In genomic region chr7:23680417-23681405, GRCh38 we compare ENCODE assay signal across 8 cellular contexts. TPM values are rescaled to one million over a fixed set of nuclear protein-coding genes. Genes with fewer than 3 reads are reported as not detected.
DNase-seq lines count a peak whose midpoint lies in the region; ATAC-seq, FAIRE-seq and TF ChIP-seq lines count a peak whose summit lies in the region.

No MANE protein-coding gene starts in this region.

- no peaks in the 10 kb centered on the region for H3K79me2 ChIP-seq in astrocyte (ENCODE audit: insufficient read depth, low read length)

- intact Hi-C loops in psoas muscle (cut with DNase I), result loop anchor here in 1 of 2 donors (5.0 kb wide), 1 partner anchor 83 kb away; the partner anchor contains the start of gene CCDC126

- peak overlapping the region; percentile 93 for H3K4me2 ChIP-seq in astrocyte (ENCODE audit: low read length)

- H3K9me3 Mint-ChIP-seq in astrocyte (ENCODE audit: unreplicated experiment), result no peaks in the 10 kb centered on the region

- H3K36me3 ChIP-seq in SJCRH30 (no peaks in the 10 kb centered on the region), astrocyte (ENCODE audit: insufficient read depth, low read length) (no peaks in the 10 kb centered on the region), psoas muscle (ENCODE audit: insufficient read depth in 1 of 2, low read depth in 1 of 2) (no peaks in the 10 kb centered on the region), HAP-1 (replicated peaks) (no peaks in the 10 kb centered on the region)

- no peaks in the 10 kb centered on the region for H3K4me1 ChIP-seq in SJCRH30
- no peaks in the 10 kb centered on the region for H3K4me1 ChIP-seq in astrocyte (ENCODE audit: insufficient read depth, low read length)
- H3K4me1 ChIP-seq in psoas muscle, result peaks cover 9% of the 10 kb centered on the region
- no peaks in the 10 kb centered on the region for H3K4me1 ChIP-seq in HAP-1

- peak overlapping the region; percentile 87 for H2AFZ ChIP-seq in astrocyte (ENCODE audit: low read depth, low read length)

- no peaks in the 10 kb centered on the region for H4K20me1 ChIP-seq in astrocyte (ENCODE audit: insufficient read depth, low read length)

- H3K4me3 Mint-ChIP-seq in astrocyte (ENCODE audit: unreplicated experiment), result peak overlapping the region; percentile 85

- H3K27ac Mint-ChIP-seq in astrocyte (ENCODE audit: unreplicated experiment), result no peak overlapping the region

- peaks cover 3% of the 10 kb centered on the region for H3K4me1 Mint-ChIP-seq in astrocyte (ENCODE audit: low read depth, unreplicated experiment)

- H3K27ac ChIP-seq in SJCRH30, result no peak overlapping the region
- no peak overlapping the region for H3K27ac ChIP-seq in astrocyte (ENCODE audit: low read depth, low read length)
- H3K27ac ChIP-seq in psoas muscle, result peak overlapping the region; percentile 81

- H3K27me3 ChIP-seq in SJCRH30, result no peaks in the 10 kb centered on the region
- H3K27me3 ChIP-seq in astrocyte (ENCODE audit: insufficient read depth, low read length), result no peaks in the 10 kb centered on the region
- no peaks in the 10 kb centered on the region for H3K27me3 ChIP-seq in psoas muscle (ENCODE audit: insufficient read depth in 3 of 3, low read length in 2 of 3)
- H3K27me3 ChIP-seq in HAP-1 (ENCODE audit: low read depth), result no peaks in the 10 kb centered on the region

- peaks cover 2% of the 10 kb centered on the region for H3K27me3 Mint-ChIP-seq in astrocyte (ENCODE audit: low read depth, unreplicated experiment)

- in situ Hi-C loops in HAP-1 (cut with MboI; ENCODE audit: low sequenced_read_pairs), result no loop called here

- peak overlapping the region; percentile 56 for H3K4me3 ChIP-seq in SJCRH30
- peak overlapping the region; percentile 69 for H3K4me3 ChIP-seq in astrocyte (ENCODE audit: insufficient read depth, low read depth, low read length)
- H3K4me3 ChIP-seq in psoas muscle, result peak overlapping the region; percentile 94
- no peak overlapping the region for H3K4me3 ChIP-seq in HAP-1

- H3K9me3 ChIP-seq in SJCRH30 (replicated peaks) (no peaks in the 10 kb centered on the region), astrocyte (ENCODE audit: insufficient read depth, low read depth, low read length) (no peaks in the 10 kb centered on the region), psoas muscle (no peaks in the 10 kb centered on the region), HAP-1 (no peaks in the 10 kb centered on the region; the same call in 1 of the 2 replicates)

- TF ChIP-seq CTCF in astrocyte (IDR thresholded peaks at IDR 0.05; ENCODE audit: insufficient read depth, low read depth, low read length) (no peak), psoas muscle (IDR thresholded peaks at IDR 0.05) (no peak)

- no peak for FAIRE-seq in astrocyte (lab: Jason Lieb, UNC)

- ATAC-seq in HG03520 (IDR thresholded peaks at IDR 0.05; ENCODE audit: unreplicated experiment) (peak; percentile 30), psoas muscle (peak; percentile 53 to 69 (median 61))

- DNase-seq in AG20443 (ENCODE audit: low spot score) (peak; percentile 34), GM19238 (ENCODE audit: insufficient read length, low spot score) (peak; percentile 27), SJCRH30 (peak; percentile 27 to 34), astrocyte (ENCODE audit: low read depth) (peak; percentile 36), hepatic stellate cell (ENCODE audit: low spot score) (peak; percentile 37), psoas muscle (peak; percentile 51 to 70), HAP-1 (ENCODE audit: low spot score in 2 of 2) (no peak)

- peak overlapping the region; percentile 65 for H3K9ac ChIP-seq in astrocyte (ENCODE audit: low read length)

- WGBS in psoas muscle, 3 donors, result 8 to 12% (median 11%) methylated on average over 41 to 42 of the region's 42 CpGs

- no peaks in the 10 kb centered on the region for H3K36me3 Mint-ChIP-seq in astrocyte (ENCODE audit: low read depth, unreplicated experiment)

RNA-seq across cellular contexts. Expression of gene FAM221A, which starts 0.7 kb away (rescaled TPM):
- 1.5 and 1.8 TPM in 2 replicates for total RNA-seq in SJCRH30 (2014; rRNA removed; shearing (Covaris generic))
- total RNA-seq in astrocyte, result 2.5 and 3.0 TPM in 2 replicates
- 1 to 10 TPM in 3 of 4 donors, under 1 TPM in 1; 0.57 to 4.0 (median 1.7) TPM for total RNA-seq in psoas muscle
- polyA plus RNA-seq in psoas muscle, result 1 to 10 TPM; 1.4 to 3.5 (median 2.3) TPM

RNA-seq across cellular contexts. Expression of gene STK31, which starts 29.3 kb away (rescaled TPM):
- total RNA-seq in SJCRH30 (2014; rRNA removed; shearing (Covaris generic)), result 0.08 TPM in 1 of 2 replicates, not detected in the other
- 0.20 and 0.31 TPM in 2 replicates for total RNA-seq in astrocyte
- total RNA-seq in psoas muscle, result under 1 TPM in 1 of 4 donors, not detected in 3; 0.18 TPM
- under 1 TPM in 2 of 3 donors, not detected in 1; 0.01 to 0.03 TPM for polyA plus RNA-seq in psoas muscle

Comparison
In these comparisons a context has a peak if more than half of its experiments do, and no peak if none do; other contexts are left out.
1. DNase-seq: peak in AG20443 (single experiment), GM19238 (single experiment), SJCRH30 (2 of 2), astrocyte (single experiment), hepatic stellate cell (single experiment) and psoas muscle (2 of 2); none in HAP-1 (0 of 2).